12 cellular contexts compared by ENCODE assay signal in the genomic region with DNA sequence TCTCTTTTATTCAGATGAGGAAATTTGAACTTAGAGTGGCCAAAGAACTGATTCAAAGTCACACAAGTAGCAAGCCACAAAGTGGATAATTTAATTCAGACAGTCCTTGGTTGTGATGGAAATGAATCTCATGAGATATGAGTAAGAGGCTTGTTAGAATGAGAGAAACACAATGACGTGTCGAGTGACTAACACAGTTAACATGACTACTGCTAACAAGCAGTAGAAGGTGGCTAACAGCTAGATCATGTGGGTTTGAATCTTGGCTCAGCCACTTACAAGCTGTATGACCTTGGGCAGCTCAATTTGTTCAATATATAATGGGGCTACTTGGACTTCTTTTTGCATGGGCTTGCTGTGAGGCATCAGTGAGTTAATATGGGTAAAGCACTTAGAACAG.
DNase-seq lines count a peak whose midpoint lies in the region; ATAC-seq and TF ChIP-seq lines count a peak whose summit lies in the region.
"Had no signal": no experiment of that assay in that cellular context is flagged by ENCODE, and none has a peak within 500 bp of the region (broad histone marks: within the 10 kb centered on the region; RNA-seq: fewer than 3 reads in every experiment).

No MANE protein-coding gene starts in this region.

- no peaks in the 10 kb centered on the region for H3K27me3 ChIP-seq in adipocyte (replicated peaks; ENCODE audit: control insufficient read depth, insufficient read depth, low read length)
- no peaks in the 10 kb centered on the region for H3K27me3 ChIP-seq in GM23338 (ENCODE audit: insufficient read depth)
- H3K27me3 ChIP-seq: gastrocnemius medialis had no signal

- peaks cover 4% of the 10 kb centered on the region; the same call in 1 of the 2 replicates for H3K9me2 ChIP-seq in GM23338 (ENCODE audit: insufficient read depth)

- no peaks in the 10 kb centered on the region for H3F3A ChIP-seq in GM23338 (replicated peaks; ENCODE audit: low read depth)

- H3K36me3 ChIP-seq in adipocyte (ENCODE audit: control insufficient read depth, insufficient read depth, low read length, severe bottlenecking): no peaks in the 10 kb centered on the region
- no peaks in the 10 kb centered on the region for H3K36me3 ChIP-seq in GM23338 (ENCODE audit: insufficient read depth)
- H3K36me3 ChIP-seq: gastrocnemius medialis had no signal

- H3K4me2 ChIP-seq in GM23338: no peak overlapping the region

- no peak overlapping the region for H3K4me3 Mint-ChIP-seq in GM23338
- H3K4me3 Mint-ChIP-seq: naive B cell had no signal

- H3K27me3 Mint-ChIP-seq in GM23338 (ENCODE audit: insufficient read depth, low read depth, poor library complexity): peaks cover 3% of the 10 kb centered on the region
- H3K27me3 Mint-ChIP-seq: naive B cell had no signal

- peaks cover 12% of the 10 kb centered on the region for H3K4me1 Mint-ChIP-seq in GM23338

- H3K27ac ChIP-seq in GM23338 (ENCODE audit: low read depth): no peak overlapping the region
- H3K27ac ChIP-seq: gastrocnemius medialis had no signal

- no peak for TF ChIP-seq CTCF in HFF-Myc (IDR thresholded peaks at IDR 0.05; ENCODE audit: low read depth, low read length, missing control alignments)
- TF ChIP-seq CTCF in GM23338 (conservative IDR thresholded peaks at IDR 0.05; ENCODE audit: low read depth in 2 of 2): no peak

- H3K4me1 ChIP-seq in adipocyte (ENCODE audit: control insufficient read depth, insufficient read depth, low read length) (peaks cover 26% of the 10 kb centered on the region), GM23338 (ENCODE audit: insufficient read depth) (0 out of 2 replicates have a peak, but pooled peaks cover 3% of the 10 kb centered on the region)
- H3K4me1 ChIP-seq: gastrocnemius medialis had no signal

- H3K9ac ChIP-seq in adipocyte (ENCODE audit: low read length): no peak overlapping the region

- H3K4me3 ChIP-seq in HFF-Myc (replicated peaks; ENCODE audit: low read depth, low read length) (no peak overlapping the region), adipocyte (ENCODE audit: low read length) (no peak overlapping the region), GM23338 (no peak overlapping the region)
- H3K4me3 ChIP-seq: gastrocnemius medialis had no signal

- no peaks in the 10 kb centered on the region for H3K9me3 ChIP-seq in adipocyte (ENCODE audit: control insufficient read depth, low read length)
- H3K9me3 ChIP-seq: gastrocnemius medialis had no signal

- DNase-seq in AG08396 (ENCODE audit: low spot score): peak; percentile 57
- peak; percentile 85 for DNase-seq in HFF-Myc (ENCODE audit: extremely low read depth, low read depth)
- DNase-seq in adipocyte (ENCODE audit: low read depth): peak; percentile 69
- peak; percentile 97 for DNase-seq in kidney glomerular epithelial cell (lab: John Stamatoyannopoulos, UW)
- DNase-seq in GDM1 (lab: John Stamatoyannopoulos, UW): no peak
- DNase-seq in GM23338 (ENCODE audit: low spot score): no peak
- no peak for DNase-seq in D341Med (ENCODE audit: low spot score)
- DNase-seq: activated naive CD4-positive, alpha-beta T cell treated with anti-CD3 and anti-CD28 coated beads, Interleukin-2, amount 50 U/mL, for 16 hours; gastrocnemius medialis; naive B cell; NCI-H345 had no signal

- no peaks in the 10 kb centered on the region for H3K79me2 ChIP-seq in GM23338 (replicated peaks; ENCODE audit: insufficient read depth)

- H3K36me3 Mint-ChIP-seq in GM23338 (ENCODE audit: low read depth): no peaks in the 10 kb centered on the region
- H3K36me3 Mint-ChIP-seq: naive B cell had no signal

- ATAC-seq in GM23338 (no peak), GM21367 (IDR thresholded peaks at IDR 0.05; ENCODE audit: unreplicated experiment) (no peak)

- no peak overlapping the region for H2AFZ ChIP-seq in GM23338

- no peak overlapping the region for H3K27ac Mint-ChIP-seq in GM23338

- no peaks in the 10 kb centered on the region for H3K9me3 Mint-ChIP-seq in GM23338

- no peaks in the 10 kb centered on the region for H4K20me1 ChIP-seq in GM23338 (replicated peaks; ENCODE audit: insufficient read depth)

TF ChIP-seq in GM23338, 12 proteins besides CTCF, POLR2A, EP300 and RAD21 (continues in another document):
- TF ChIP-seq POLR2AphosphoS5 (IDR thresholded peaks at IDR 0.05; ENCODE audit: low read depth) (no peak), JUNB (IDR thresholded peaks at IDR 0.05; ENCODE audit: unreplicated experiment) (no peak), STAT1 (IDR thresholded peaks at IDR 0.05; ENCODE audit: unreplicated experiment) (no peak), ZNF462 (CRISPR knock-in tag; IDR thresholded peaks at IDR 0.05) (no peak), NANOG (IDR thresholded peaks at IDR 0.05; ENCODE audit: borderline replicate concordance) (no peak), ZNF114 (CRISPR knock-in tag; IDR thresholded peaks at IDR 0.05) (no peak), EZH2 (IDR thresholded peaks at IDR 0.05; ENCODE audit: low read depth, unreplicated experiment) (no peak)
- TF ChIP-seq, protein P1, sequence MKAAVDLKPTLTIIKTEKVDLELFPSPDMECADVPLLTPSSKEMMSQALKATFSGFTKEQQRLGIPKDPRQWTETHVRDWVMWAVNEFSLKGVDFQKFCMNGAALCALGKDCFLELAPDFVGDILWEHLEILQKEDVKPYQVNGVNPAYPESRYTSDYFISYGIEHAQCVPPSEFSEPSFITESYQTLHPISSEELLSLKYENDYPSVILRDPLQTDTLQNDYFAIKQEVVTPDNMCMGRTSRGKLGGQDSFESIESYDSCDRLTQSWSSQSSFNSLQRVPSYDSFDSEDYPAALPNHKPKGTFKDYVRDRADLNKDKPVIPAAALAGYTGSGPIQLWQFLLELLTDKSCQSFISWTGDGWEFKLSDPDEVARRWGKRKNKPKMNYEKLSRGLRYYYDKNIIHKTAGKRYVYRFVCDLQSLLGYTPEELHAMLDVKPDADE (IDR thresholded peaks at IDR 0.05): no peak

Comparison
In these comparisons a context has a peak if more than half of its experiments do, and no peak if none do; other contexts are left out.
1. DNase-seq: peak in AG08396 (single experiment), HFF-Myc (single experiment), adipocyte (single experiment) and kidney glomerular epithelial cell (single experiment); none in GDM1 (single experiment), GM23338 (single experiment) and D341Med (single experiment).